9 cellular contexts compared by ENCODE assay signal in genomic region chr17:66542183-66542966, GRCh38.
A peak's percentile ranks its signal among the peaks of the same experiment; 100 is the strongest.
DNase-seq lines count a peak whose midpoint lies in the region; ATAC-seq and TF ChIP-seq lines count a peak whose summit lies in the region.
"Had no signal": no experiment of that assay in that cellular context is flagged by ENCODE, and none has a peak within 500 bp of the region (broad histone marks: within the 10 kb centered on the region; RNA-seq: fewer than 3 reads in every experiment).

No MANE protein-coding gene starts in this region.

- no peak overlapping the region for H2AFZ ChIP-seq in OCI-LY3 (ENCODE audit: low read depth, low read length)

- TF ChIP-seq CTCF in OCI-LY3 (IDR thresholded peaks at IDR 0.05; ENCODE audit: low read depth, low read length) (no peak), fibroblast of the aortic adventitia (IDR thresholded peaks at IDR 0.05; ENCODE audit: insufficient read depth, low read length) (no peak), esophagus squamous epithelium (IDR thresholded peaks at IDR 0.05) (no peak)

- peak overlapping the region; percentile 2; the same call in 1 of the 2 replicates for H3K9ac ChIP-seq in OCI-LY3 (ENCODE audit: low read length)

- peak; percentile 97 for ATAC-seq in HG02623 (IDR thresholded peaks at IDR 0.05; ENCODE audit: unreplicated experiment)

- peak overlapping the region; percentile 37 for H3K27ac ChIP-seq in OCI-LY3 (ENCODE audit: low read length)
- H3K27ac ChIP-seq in esophagus squamous epithelium = peak overlapping the region in 1 of 4 donors; percentile 1
- H3K27ac ChIP-seq: C4-2B had no signal

- H3K79me2 ChIP-seq in OCI-LY3 (ENCODE audit: low read length) = no peaks in the 10 kb centered on the region

- intact Hi-C loops in esophagus squamous epithelium (cut with DNase I) = no loop called here

- H3K36me3 Mint-ChIP-seq in activated CD4-positive, alpha-beta T cell treated with anti-CD3 and anti-CD28 coated beads, Interleukin-2, amount 10 ng/mL, durations not matched to agents 7 days and 5 days (ENCODE audit: low read depth) = peaks cover 24% of the 10 kb centered on the region

- H3K4me3 ChIP-seq in OCI-LY3 (ENCODE audit: low read length) = peak overlapping the region; percentile 26
- H3K4me3 ChIP-seq in fibroblast of the aortic adventitia (ENCODE audit: low read depth, low read length) = no peak overlapping the region
- H3K4me3 ChIP-seq in esophagus squamous epithelium = no peak overlapping the region

- H3K27me3 ChIP-seq in OCI-LY3 (ENCODE audit: low read depth, low read length) (peaks cover 29% of the 10 kb centered on the region), esophagus squamous epithelium (no peaks in the 10 kb centered on the region)

- peaks cover 56% of the 10 kb centered on the region for H3K4me1 Mint-ChIP-seq in activated CD4-positive, alpha-beta T cell treated with anti-CD3 and anti-CD28 coated beads, Interleukin-2, amount 10 ng/mL, durations not matched to agents 7 days and 5 days

- POLR2A ChIA-PET in activated CD4-positive, alpha-beta T cell treated with anti-CD3 and anti-CD28 coated beads, Interleukin-2, amount 10 ng/mL, durations not matched to agents 7 days and 5 days (lab: Charles Lee) = no interaction called here

- no peaks in the 10 kb centered on the region for H3K36me3 ChIP-seq in OCI-LY3 (replicated peaks; ENCODE audit: low read depth, low read length)
- H3K36me3 ChIP-seq in esophagus squamous epithelium = no peaks in the 10 kb centered on the region

- H3K4me1 ChIP-seq in OCI-LY3 (ENCODE audit: low read length) (peaks cover 30% of the 10 kb centered on the region), esophagus squamous epithelium (peaks cover 0 to 29% (median 8%) of the 10 kb centered on the region in 3 donors)

- no peak for DNase-seq in activated CD4-positive, alpha-beta T cell treated with anti-CD3 and anti-CD28 coated beads, Interleukin-2, amount 10 ng/mL, durations not matched to agents 7 days and 5 days
- DNase-seq in activated CD4-positive, alpha-beta T cell treated with anti-CD3 and anti-CD28 coated beads, Interleukin-2, amount 50 U/mL, for 4 hours = no peak
- peak; percentile 74 for DNase-seq in fibroblast of the aortic adventitia (ENCODE audit: low read depth)
- no peak for DNase-seq in esophagus squamous epithelium (lab: John Stamatoyannopoulos, UW)
- DNase-seq in stimulated activated CD4-positive, alpha-beta T cell treated with anti-CD3 and anti-CD28 coated beads, Interleukin-2, amount 100 ng/mL, for 24 hours = no peak
- DNase-seq in NCI-H1694 (lab: John Stamatoyannopoulos, UW) = no peak

- peak overlapping the region; percentile 71 for H3K4me2 ChIP-seq in OCI-LY3 (ENCODE audit: low read length)

- 58 to 72% methylated on average over 4 of the region's 4 CpGs for WGBS in esophagus squamous epithelium, 2 donors

- H3K4me3 Mint-ChIP-seq in activated CD4-positive, alpha-beta T cell treated with anti-CD3 and anti-CD28 coated beads, Interleukin-2, amount 10 ng/mL, durations not matched to agents 7 days and 5 days = no peak overlapping the region

- no peak for TF ChIP-seq POLR2A in esophagus squamous epithelium (IDR thresholded peaks at IDR 0.05)

- H3K27me3 Mint-ChIP-seq in activated CD4-positive, alpha-beta T cell treated with anti-CD3 and anti-CD28 coated beads, Interleukin-2, amount 10 ng/mL, durations not matched to agents 7 days and 5 days = no peaks in the 10 kb centered on the region

- H3K9me3 ChIP-seq in OCI-LY3 (ENCODE audit: insufficient read depth, low read length) (peaks cover 30% of the 10 kb centered on the region; the same call in 1 of the 2 replicates), esophagus squamous epithelium (no peaks in the 10 kb centered on the region)

- H3K27ac Mint-ChIP-seq in activated CD4-positive, alpha-beta T cell treated with anti-CD3 and anti-CD28 coated beads, Interleukin-2, amount 10 ng/mL, durations not matched to agents 7 days and 5 days = peak overlapping the region; percentile 57

- CTCF ChIA-PET in activated CD4-positive, alpha-beta T cell treated with anti-CD3 and anti-CD28 coated beads, Interleukin-2, amount 10 ng/mL, durations not matched to agents 7 days and 5 days (lab: Charles Lee) = interaction anchor here (1.2 kb wide), 2 partner anchors 59 to 341 kb away, joined by 3 read pairs; no protein-coding TSS in a partner anchor

- no peaks in the 10 kb centered on the region for H4K20me1 ChIP-seq in OCI-LY3 (ENCODE audit: insufficient read depth, low read length)

- peaks cover 24% of the 10 kb centered on the region for H3K9me3 Mint-ChIP-seq in activated CD4-positive, alpha-beta T cell treated with anti-CD3 and anti-CD28 coated beads, Interleukin-2, amount 10 ng/mL, durations not matched to agents 7 days and 5 days
